In the genomic region with DNA sequence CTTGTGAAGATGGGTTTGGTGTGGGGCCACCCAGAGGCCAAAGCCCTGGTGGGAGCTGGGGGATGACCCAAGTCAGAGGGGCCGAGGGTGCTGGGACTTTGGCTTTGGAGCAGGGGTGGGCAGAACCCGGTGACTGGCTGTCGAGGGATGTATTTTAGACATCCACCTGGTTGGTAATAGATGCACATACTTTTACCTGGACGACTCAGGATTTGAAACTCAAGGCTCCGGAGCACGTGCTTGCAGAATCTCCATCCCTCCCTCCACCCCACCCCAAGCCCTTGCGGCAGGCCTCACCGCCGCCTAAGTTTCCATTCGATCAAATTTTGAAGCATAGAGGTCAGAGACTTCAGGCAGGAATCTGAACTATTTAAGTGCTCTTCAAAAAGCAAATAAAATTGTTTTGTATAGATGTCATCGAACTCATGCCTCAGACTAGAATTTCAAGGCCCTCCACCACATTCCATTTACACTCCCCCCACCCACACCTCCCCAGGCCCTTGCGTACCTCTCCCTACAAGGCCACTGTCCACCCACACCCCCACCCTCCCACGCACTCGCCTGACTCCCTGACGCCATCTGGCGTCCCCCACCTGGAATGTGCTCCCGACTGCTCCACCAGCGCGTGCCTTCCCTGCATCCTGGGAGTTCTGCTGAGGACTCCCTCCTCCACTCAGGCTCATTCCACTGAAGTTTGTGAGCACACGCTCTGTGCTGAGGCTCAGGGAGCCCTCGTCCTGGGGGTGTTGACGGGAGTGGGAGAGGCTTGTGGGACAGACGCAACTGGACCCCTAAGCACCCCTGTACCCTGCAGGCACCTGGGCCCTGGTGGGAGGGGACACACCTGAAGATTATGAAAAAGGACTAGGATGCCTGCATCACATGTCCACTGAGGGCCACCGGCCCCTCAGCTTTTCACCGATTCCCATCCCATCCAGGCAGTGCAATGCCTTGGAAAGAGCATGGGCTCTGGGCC, we compare ENCODE assay signal across 8 cellular contexts. TPM values are rescaled to one million over a fixed set of nuclear protein-coding genes. Genes with fewer than 3 reads are reported as not detected.
DNase-seq lines count a peak whose midpoint lies in the region; ATAC-seq and TF ChIP-seq lines count a peak whose summit lies in the region.

No MANE protein-coding gene starts in this region.

- H3F3A ChIP-seq in GM23248 (ENCODE audit: insufficient read depth): peaks cover 66% of the 10 kb centered on the region

- intact Hi-C loops in activated T-helper 2 cell treated with anti-CD3 and anti-CD28 coated beads, Interferon-gamma antibody, Interleukin-2, Interleukin-4, amounts not matched to agents 10 μg/mL and 5 μg/mL and 100 μg/mL, durations not matched to agents 14 hours and 24 hours and 36 hours (cut with micrococcal nuclease): no loop called here

- no peak overlapping the region for H3K4me2 ChIP-seq in GM23248 (ENCODE audit: unreplicated experiment)

- H3K36me3 ChIP-seq in GM23248 (ENCODE audit: low read depth): no peaks in the 10 kb centered on the region

- H3K9me2 ChIP-seq in GM23248 (ENCODE audit: insufficient read depth): no peaks in the 10 kb centered on the region

- no peaks in the 10 kb centered on the region for H3K9me3 ChIP-seq in GM23248 (ENCODE audit: low read depth)

- H3K36me3 Mint-ChIP-seq in osteocyte (ENCODE audit: unreplicated experiment): peaks cover 10% of the 10 kb centered on the region
- H3K36me3 Mint-ChIP-seq in activated T-helper 2 cell treated with anti-CD3 and anti-CD28 coated beads, Interferon-gamma antibody, Interleukin-2, Interleukin-4, amounts not matched to agents 10 μg/mL and 5 μg/mL and 100 μg/mL, durations not matched to agents 14 hours and 24 hours and 36 hours (ENCODE audit: low read depth): peaks cover 3% of the 10 kb centered on the region

- in situ Hi-C loops in GM23248 (cut with MboI): loop anchor here (10.0 kb wide), 1 partner anchor 128 kb away; the partner anchor contains the start of gene DUSP1

- no peaks in the 10 kb centered on the region for H3K27me3 Mint-ChIP-seq in osteocyte (ENCODE audit: unreplicated experiment)
- H3K27me3 Mint-ChIP-seq in activated T-helper 2 cell treated with anti-CD3 and anti-CD28 coated beads, Interferon-gamma antibody, Interleukin-2, Interleukin-4, amounts not matched to agents 10 μg/mL and 5 μg/mL and 100 μg/mL, durations not matched to agents 14 hours and 24 hours and 36 hours (ENCODE audit: low read depth): no peaks in the 10 kb centered on the region

- ATAC-seq in SK-N-SH treated with all-trans-retinoic acid at 6 μM for 48 hours (peak; percentile 76), HG03095 (IDR thresholded peaks at IDR 0.05; ENCODE audit: unreplicated experiment) (no peak)

- no peaks in the 10 kb centered on the region for H3K27me3 ChIP-seq in GM23248 (replicated peaks; ENCODE audit: insufficient read depth)

- H3K27ac ChIP-seq in GM23248: peak overlapping the region; percentile 99

- peaks cover 56% of the 10 kb centered on the region for H3K4me1 ChIP-seq in GM23248 (ENCODE audit: insufficient read depth)

- H3K4me3 Mint-ChIP-seq in osteocyte (ENCODE audit: unreplicated experiment): peak overlapping the region; percentile 40
- H3K4me3 Mint-ChIP-seq in activated T-helper 2 cell treated with anti-CD3 and anti-CD28 coated beads, Interferon-gamma antibody, Interleukin-2, Interleukin-4, amounts not matched to agents 10 μg/mL and 5 μg/mL and 100 μg/mL, durations not matched to agents 14 hours and 24 hours and 36 hours (ENCODE audit: low read depth): no peak overlapping the region

- H3K4me3 ChIP-seq in GM23248 (no peak overlapping the region), fibroblast of villous mesenchyme (ENCODE audit: low read depth, low read length) (no peak overlapping the region)

- peak overlapping the region; percentile 98 for H3K27ac Mint-ChIP-seq in osteocyte (ENCODE audit: unreplicated experiment)
- no peak overlapping the region for H3K27ac Mint-ChIP-seq in activated T-helper 2 cell treated with anti-CD3 and anti-CD28 coated beads, Interferon-gamma antibody, Interleukin-2, Interleukin-4, amounts not matched to agents 10 μg/mL and 5 μg/mL and 100 μg/mL, durations not matched to agents 14 hours and 24 hours and 36 hours

- H3K9me3 Mint-ChIP-seq in osteocyte (ENCODE audit: unreplicated experiment): no peaks in the 10 kb centered on the region
- no peaks in the 10 kb centered on the region for H3K9me3 Mint-ChIP-seq in activated T-helper 2 cell treated with anti-CD3 and anti-CD28 coated beads, Interferon-gamma antibody, Interleukin-2, Interleukin-4, amounts not matched to agents 10 μg/mL and 5 μg/mL and 100 μg/mL, durations not matched to agents 14 hours and 24 hours and 36 hours

- H4K20me1 ChIP-seq in GM23248 (ENCODE audit: insufficient read depth): no peaks in the 10 kb centered on the region

- 41 to 45% methylated on average over 24 to 25 of the region's 25 CpGs for whole genome bisulfite sequencing in GM23248 (ENCODE audit: low coverage in 1 of 2, low lambda C conversion rate in 2 of 2, missing lambda C conversion rate in 2 of 2), 2 experiments

- no peak overlapping the region for H2AFZ ChIP-seq in GM23248

- TF ChIP-seq CTCF in fibroblast of villous mesenchyme (IDR thresholded peaks at IDR 0.05; ENCODE audit: insufficient read depth, low read depth, low read length): peak; percentile 63
- TF ChIP-seq CTCF in osteocyte (IDR thresholded peaks at IDR 0.05): peak; percentile 62

- H3K4me1 Mint-ChIP-seq in osteocyte (ENCODE audit: unreplicated experiment): peaks cover 94% of the 10 kb centered on the region
- H3K4me1 Mint-ChIP-seq in activated T-helper 2 cell treated with anti-CD3 and anti-CD28 coated beads, Interferon-gamma antibody, Interleukin-2, Interleukin-4, amounts not matched to agents 10 μg/mL and 5 μg/mL and 100 μg/mL, durations not matched to agents 14 hours and 24 hours and 36 hours (ENCODE audit: low read depth): no peaks in the 10 kb centered on the region

- H3K79me2 ChIP-seq in GM23248 (ENCODE audit: insufficient read depth): peaks cover 14% of the 10 kb centered on the region

- DNase-seq in GM23248 (peak; percentile 88), fibroblast of villous mesenchyme (ENCODE audit: low read depth) (peak; percentile 96), osteocyte (ENCODE audit: extremely low spot score, unreplicated experiment) (peak; percentile 95), cortex of kidney (lab: John Stamatoyannopoulos, UW) (no peak)
- DNase-seq in activated CD4-positive, alpha-beta T cell treated with anti-CD3 and anti-CD28 coated beads for 48 hours: no peak
- no peak for DNase-seq in activated T-helper 2 cell treated with anti-CD3 and anti-CD28 coated beads, Interferon-gamma antibody, Interleukin-2, Interleukin-4, amounts not matched to agents 10 μg/mL and 5 μg/mL and 100 μg/mL, durations not matched to agents 14 hours and 24 hours and 36 hours (ENCODE audit: low spot score)

- peak overlapping the region; percentile 75 for H3K9ac ChIP-seq in GM23248

TF ChIP-seq in SK-N-SH treated with all-trans-retinoic acid at 6 μM for 48 hours, 23 proteins besides CTCF, POLR2A, EP300 and RAD21:
- TF ChIP-seq, protein P1, sequence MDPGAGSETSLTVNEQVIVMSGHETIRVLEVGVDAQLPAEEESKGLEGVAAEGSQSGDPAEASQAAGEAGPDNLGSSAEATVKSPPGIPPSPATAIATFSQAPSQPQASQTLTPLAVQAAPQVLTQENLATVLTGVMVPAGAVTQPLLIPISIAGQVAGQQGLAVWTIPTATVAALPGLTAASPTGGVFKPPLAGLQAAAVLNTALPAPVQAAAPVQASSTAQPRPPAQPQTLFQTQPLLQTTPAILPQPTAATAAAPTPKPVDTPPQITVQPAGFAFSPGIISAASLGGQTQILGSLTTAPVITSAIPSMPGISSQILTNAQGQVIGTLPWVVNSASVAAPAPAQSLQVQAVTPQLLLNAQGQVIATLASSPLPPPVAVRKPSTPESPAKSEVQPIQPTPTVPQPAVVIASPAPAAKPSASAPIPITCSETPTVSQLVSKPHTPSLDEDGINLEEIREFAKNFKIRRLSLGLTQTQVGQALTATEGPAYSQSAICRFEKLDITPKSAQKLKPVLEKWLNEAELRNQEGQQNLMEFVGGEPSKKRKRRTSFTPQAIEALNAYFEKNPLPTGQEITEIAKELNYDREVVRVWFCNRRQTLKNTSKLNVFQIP (CRISPR knock-in tag; IDR thresholded peaks at IDR 0.05; ENCODE audit: borderline replicate concordance, low read depth): no peak
- peak; percentile 66; the same call in 1 of the 2 replicates for TF ChIP-seq CSDC2 (CRISPR knock-in tag; IDR thresholded peaks at IDR 0.05)
- TF ChIP-seq TOX (CRISPR knock-in tag; IDR thresholded peaks at IDR 0.05; ENCODE audit: borderline replicate concordance): no peak
- TF ChIP-seq ISL1 (CRISPR knock-in tag; IDR thresholded peaks at IDR 0.05): peak; percentile 30
- TF ChIP-seq ZNF565 (CRISPR knock-in tag; conservative IDR thresholded peaks at IDR 0.05; ENCODE audit: low read depth): no peak
- peak; percentile 27; the same call in 1 of the 2 replicates for TF ChIP-seq ZFP3 (CRISPR knock-in tag; IDR thresholded peaks at IDR 0.05)
- no peak for TF ChIP-seq OSR1 (CRISPR knock-in tag; IDR thresholded peaks at IDR 0.05)

RNA-seq across cellular contexts. Expression of gene RPL26L1, which starts 56.4 kb away (rescaled TPM):
- total RNA-seq in GM23248 (2014; rRNA removed; shearing (Covaris generic)): 24.3 and 30.7 TPM in 2 replicates
- 102 and 104 TPM in 2 replicates for polyA plus RNA-seq in GM23248 (2016; fragmentation: Nextera tagmentation; extraction: Ambion mirVana)
- 45.1 and 57.9 TPM in 2 replicates for total RNA-seq in fibroblast of villous mesenchyme
- total RNA-seq in osteocyte: 43.5 and 45.1 TPM in 2 replicates
- total RNA-seq in activated T-helper 2 cell treated with anti-CD3 and anti-CD28 coated beads, Interferon-gamma antibody, Interleukin-2, Interleukin-4, amounts not matched to agents 10 μg/mL and 5 μg/mL and 100 μg/mL, durations not matched to agents 14 hours and 24 hours and 36 hours: 59.1 and 64.3 TPM in 2 replicates

Comparison
In these comparisons a context has a peak if more than half of its experiments do, and no peak if none do; other contexts are left out.
1. DNase-seq: peak in GM23248 (single experiment), fibroblast of villous mesenchyme (single experiment) and osteocyte (single experiment); none in cortex of kidney (single experiment), activated CD4-positive, alpha-beta T cell treated with anti-CD3 and anti-CD28 coated beads for 48 hours (single experiment) and activated T-helper 2 cell treated with anti-CD3 and anti-CD28 coated beads, Interferon-gamma antibody, Interleukin-2, Interleukin-4, amounts not matched to agents 10 μg/mL and 5 μg/mL and 100 μg/mL, durations not matched to agents 14 hours and 24 hours and 36 hours (single experiment).